18 cellular contexts compared by ENCODE assay signal in the genomic region with DNA sequence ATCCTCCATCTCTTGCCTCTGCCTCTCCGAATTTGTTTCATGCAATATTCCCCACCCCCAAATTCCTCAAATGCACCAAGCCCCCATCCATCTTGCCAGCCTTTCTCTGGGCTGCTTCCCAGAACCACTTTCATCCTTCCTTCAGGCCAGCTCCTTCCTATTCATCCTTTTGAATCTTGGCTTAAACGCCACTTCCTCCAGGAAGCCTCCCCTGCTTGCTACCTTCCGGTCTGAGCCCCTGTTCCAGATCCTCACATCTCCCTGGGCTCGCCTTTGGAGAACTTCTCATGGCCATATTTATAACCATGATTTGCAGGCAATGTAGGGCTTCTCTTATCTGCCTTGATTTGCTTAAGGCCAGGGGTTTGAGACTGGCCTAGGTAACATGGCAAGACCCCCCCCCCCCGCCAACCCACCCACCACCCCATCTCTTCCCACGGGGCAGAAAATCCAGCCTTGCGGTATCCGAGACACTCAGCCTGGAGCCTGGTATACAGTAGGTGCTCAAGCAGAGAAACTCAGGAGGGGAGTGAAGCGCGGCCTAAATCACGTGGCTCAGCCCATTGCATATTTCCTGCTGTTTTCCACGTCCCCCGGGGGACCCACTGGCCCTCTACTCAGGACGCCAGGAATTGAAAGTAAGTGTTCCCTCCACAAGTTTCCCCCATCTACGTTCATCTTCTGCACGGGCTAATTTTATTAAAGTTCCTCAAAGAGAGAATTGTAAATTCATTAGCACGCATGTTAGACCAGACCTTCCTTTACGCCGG.
DNase-seq lines count a peak whose midpoint lies in the region; ATAC-seq and TF ChIP-seq lines count a peak whose summit lies in the region.
"Had no signal": no experiment of that assay in that cellular context is flagged by ENCODE, and none has a peak within 500 bp of the region (broad histone marks: within the 10 kb centered on the region; RNA-seq: fewer than 3 reads in every experiment).

No MANE protein-coding gene starts in this region.

- no peak overlapping the region for H2AK5ac ChIP-seq in IMR-90 (ENCODE audit: low read depth, low read length)

- H3F3A ChIP-seq in SK-N-SH (replicated peaks; ENCODE audit: insufficient read depth): no peaks in the 10 kb centered on the region
- H3F3A ChIP-seq in MM.1S (ENCODE audit: insufficient read depth, low read length): no peaks in the 10 kb centered on the region

- intact Hi-C loops in IMR-90 (cut with micrococcal nuclease): no loop called here

- H3K4me2 ChIP-seq in SK-N-SH: no peak overlapping the region
- H3K4me2 ChIP-seq in IMR-90 (ENCODE audit: low read depth, low read length): no peak overlapping the region
- no peak overlapping the region for H3K4me2 ChIP-seq in fibroblast of lung (ENCODE audit: extremely low read depth, insufficient read depth, low read length)
- peak overlapping the region; percentile 50 for H3K4me2 ChIP-seq in osteoblast (ENCODE audit: insufficient read depth, low read length)
- H3K4me2 ChIP-seq in MM.1S (ENCODE audit: low read depth, low read length): no peak overlapping the region

- WGBS in SK-N-SH (ENCODE audit: low lambda C conversion rate): 67% methylated on average over 19 of the region's 19 CpGs
- 45% methylated on average over 5 of the region's 19 CpGs; no CpG with 5 or more reads in 1 of the 2 experiments for WGBS in IMR-90 (ENCODE audit: extremely low coverage in 2 of 2, insufficient read length in 1 of 2), 2 experiments

- in situ Hi-C loops in IMR-90 (cut with MboI; ENCODE audit: low sequenced_read_pairs): no loop called here

- no peaks in the 10 kb centered on the region for H3K79me1 ChIP-seq in IMR-90 (ENCODE audit: low read depth in 1 of 2, low read length in 2 of 2)

- H3K18ac ChIP-seq in IMR-90 (ENCODE audit: low read depth, low read length): no peak overlapping the region

- H3K79me2 ChIP-seq in SK-N-SH (ENCODE audit: insufficient read depth) (no peaks in the 10 kb centered on the region), fibroblast of lung (ENCODE audit: control insufficient read depth, insufficient read depth, low read length) (no peaks in the 10 kb centered on the region), osteoblast (ENCODE audit: insufficient read depth, low read length) (no peaks in the 10 kb centered on the region), MM.1S (ENCODE audit: low read length) (no peaks in the 10 kb centered on the region)

- H3K14ac ChIP-seq in IMR-90 (replicated peaks; ENCODE audit: low read depth, low read length): 0 out of 2 replicates have a peak overlapping the region, but pooled peaks have one; percentile 19

- no peak overlapping the region for H3K27ac Mint-ChIP-seq in activated T-cell treated with anti-CD3 and anti-CD28 coated beads, Interleukin-2, amount 50 U/mL, for 72 hours
- H3K27ac Mint-ChIP-seq: CD8-positive, alpha-beta T cell had no signal

- no peak overlapping the region for H3K56ac ChIP-seq in IMR-90 (ENCODE audit: extremely low read depth, insufficient read depth, low read length)

- H3K4ac ChIP-seq in IMR-90 (ENCODE audit: low read depth, low read length): no peak overlapping the region

- DNase-seq in SK-N-SH (no peak), IMR-90 (no peak), fibroblast of lung (ENCODE audit: low read depth in 2 of 2) (no peak), osteoblast (ENCODE audit: insufficient read length, low spot score, missing footprints) (peak; percentile 58), NCI-H748 (lab: John Stamatoyannopoulos, UW; ENCODE audit: unreplicated experiment) (no peak), MM.1S (no peak)
- DNase-seq in activated T-cell treated with anti-CD3 and anti-CD28 coated beads, Interleukin-2, amount 50 U/mL, for 72 hours: no peak
- DNase-seq: ACHN; CD8-positive, alpha-beta T cell; COR-L47; DMS153; DND-41; GDM1; GM23248 had no signal

- TF ChIP-seq CTCF in SK-N-SH (IDR thresholded peaks at IDR 0.05) (no peak), IMR-90 (conservative IDR thresholded peaks at IDR 0.05; ENCODE audit: low read depth, low read length) (no peak), fibroblast of lung (conservative IDR thresholded peaks at IDR 0.05 in 1 of 2, IDR thresholded peaks at IDR 0.05 in 1 of 2; ENCODE audit: low read depth in 1 of 2, low read length in 2 of 2) (no peak), osteoblast (IDR thresholded peaks at IDR 0.05; ENCODE audit: extremely low read depth, low read depth, low read length) (no peak), MM.1S (IDR thresholded peaks at IDR 0.05; ENCODE audit: low read length) (no peak)

- CTCF ChIA-PET in SK-N-SH (lab: Yijun Ruan, JAX) (interaction anchor here (1.1 kb wide), 1 partner anchor 140 kb away, joined by 3 read pairs; no protein-coding TSS in a partner anchor), IMR-90 (lab: Yijun Ruan, JAX) (no interaction called here)

- H4K8ac ChIP-seq in IMR-90 (ENCODE audit: low read depth in 2 of 2, low read length in 2 of 2): no peak overlapping the region

- H3K4me1 ChIP-seq in SK-N-SH (ENCODE audit: control insufficient read depth in 1 of 2, insufficient read depth in 2 of 2, low read depth in 1 of 2, low read length in 1 of 2): peaks cover 0 to 10% of the 10 kb centered on the region in 2 experiments; a peak in 1 of 4 replicates
- H3K4me1 ChIP-seq in IMR-90 (ENCODE audit: control insufficient read depth, insufficient read depth, low read length): peaks cover 2% of the 10 kb centered on the region; the same call in 1 of the 2 replicates
- H3K4me1 ChIP-seq in fibroblast of lung (ENCODE audit: control insufficient read depth, extremely low read depth, insufficient read depth, low read length): peaks cover 3% of the 10 kb centered on the region
- peaks cover 4% of the 10 kb centered on the region for H3K4me1 ChIP-seq in osteoblast (ENCODE audit: insufficient read depth, low read length)
- H3K4me1 ChIP-seq in MM.1S (ENCODE audit: low read length): no peaks in the 10 kb centered on the region

- TF ChIP-seq EP300 in SK-N-SH (IDR thresholded peaks at IDR 0.05; ENCODE audit: borderline replicate concordance in 1 of 2, low read depth in 1 of 2, low read length in 1 of 2): no peak

- no peaks in the 10 kb centered on the region for H3K27me3 ChIP-seq in SK-N-SH (ENCODE audit: insufficient read depth)
- no peaks in the 10 kb centered on the region; the same call in 1 of the 2 replicates for H3K27me3 ChIP-seq in IMR-90 (ENCODE audit: control insufficient read depth, insufficient read depth, low read length)
- no peaks in the 10 kb centered on the region for H3K27me3 ChIP-seq in fibroblast of lung (ENCODE audit: control insufficient read depth, insufficient read depth, low read length)
- no peaks in the 10 kb centered on the region for H3K27me3 ChIP-seq in osteoblast (ENCODE audit: insufficient read depth, low read length)
- peaks cover 87% of the 10 kb centered on the region for H3K27me3 ChIP-seq in MM.1S (replicated peaks; ENCODE audit: insufficient read depth, low read length)

- H2BK20ac ChIP-seq in IMR-90 (ENCODE audit: low read depth, low read length): no peak overlapping the region

- no peak overlapping the region for H2BK120ac ChIP-seq in IMR-90 (ENCODE audit: low read depth, low read length)

- H3K27me3 Mint-ChIP-seq in activated T-cell treated with anti-CD3 and anti-CD28 coated beads, Interleukin-2, amount 50 U/mL, for 72 hours (ENCODE audit: low read depth): no peaks in the 10 kb centered on the region

- no peak overlapping the region for H3K4me3 Mint-ChIP-seq in activated T-cell treated with anti-CD3 and anti-CD28 coated beads, Interleukin-2, amount 50 U/mL, for 72 hours
- H3K4me3 Mint-ChIP-seq: CD14-positive monocyte; CD8-positive, alpha-beta T cell had no signal

- H4K20me1 ChIP-seq in SK-N-SH (ENCODE audit: insufficient read depth): no peaks in the 10 kb centered on the region
- no peaks in the 10 kb centered on the region for H4K20me1 ChIP-seq in IMR-90 (ENCODE audit: insufficient read depth, low read length)
- no peaks in the 10 kb centered on the region for H4K20me1 ChIP-seq in fibroblast of lung (ENCODE audit: control insufficient read depth, extremely low read depth, insufficient read depth, low read length)
- H4K20me1 ChIP-seq in osteoblast (ENCODE audit: insufficient read depth, low read length): no peaks in the 10 kb centered on the region
- H4K20me1 ChIP-seq in MM.1S (ENCODE audit: insufficient read depth, low read length): no peaks in the 10 kb centered on the region

- BruUV-seq in IMR-90 (replicated peaks; lab: Mats Ljungman, UMichigan): no TSS peak

- H3K4me3 ChIP-seq in SK-N-SH (ENCODE audit: low read depth in 2 of 2, low read length in 1 of 2) (no peak overlapping the region), IMR-90 (ENCODE audit: insufficient read depth, low read depth, low read length) (no peak overlapping the region), fibroblast of lung (replicated peaks in 1 of 4; ENCODE audit: control extremely low read depth in 1 of 4, insufficient read depth in 1 of 4, low read depth in 3 of 4, low read length in 4 of 4) (no peak overlapping the region), osteoblast (ENCODE audit: insufficient read depth, low read length) (peak overlapping the region; percentile 10), MM.1S (ENCODE audit: low read length) (no peak overlapping the region)
- H3K4me3 ChIP-seq: GM23248 had no signal

- TF ChIP-seq RAD21 in SK-N-SH (IDR thresholded peaks at IDR 0.05; ENCODE audit: low read length) (no peak), IMR-90 (IDR thresholded peaks at IDR 0.05; ENCODE audit: low read length) (no peak)

- H3K9ac ChIP-seq in SK-N-SH (no peak overlapping the region), IMR-90 (ENCODE audit: low read depth, low read length) (no peak overlapping the region), fibroblast of lung (ENCODE audit: insufficient read depth, low read length) (no peak overlapping the region), MM.1S (ENCODE audit: low read length) (no peak overlapping the region)
- H3K9ac ChIP-seq: GM23248 had no signal

- dilution Hi-C loops in IMR-90 (cut with HindIII; ENCODE audit: low sequenced_read_pairs, unreplicated experiment): no loop called here

- no peak overlapping the region for H3K23ac ChIP-seq in IMR-90 (ENCODE audit: low read depth, low read length)

- ATAC-seq in SK-N-SH treated with all-trans-retinoic acid at 6 μM for 48 hours (no peak), IMR-90 (ENCODE audit: low read depth) (no peak)
- no peak for ATAC-seq in activated T-cell treated with anti-CD3 and anti-CD28 coated beads, Interleukin-2, amount 50 U/mL, for 72 hours (replicated peaks in 1 of 2)
- ATAC-seq: CD8-positive, alpha-beta T cell; HCT116 had no signal

- no peak overlapping the region for H2BK5ac ChIP-seq in IMR-90 (ENCODE audit: low read depth, low read length, poor library complexity, severe bottlenecking)

- H2BK15ac ChIP-seq in IMR-90 (ENCODE audit: low read depth, low read length): no peak overlapping the region

- H3K9me3 ChIP-seq in SK-N-SH (no peaks in the 10 kb centered on the region), IMR-90 (ENCODE audit: control insufficient read depth, insufficient read depth, low read length) (no peaks in the 10 kb centered on the region), fibroblast of lung (ENCODE audit: control insufficient read depth, insufficient read depth, low read depth, low read length) (no peaks in the 10 kb centered on the region), osteoblast (ENCODE audit: low read depth, low read length) (no peaks in the 10 kb centered on the region), MM.1S (replicated peaks; ENCODE audit: insufficient read depth, low read length) (no peaks in the 10 kb centered on the region)

- H3K9me3 Mint-ChIP-seq in activated T-cell treated with anti-CD3 and anti-CD28 coated beads, Interleukin-2, amount 50 U/mL, for 72 hours: no peaks in the 10 kb centered on the region
- H3K9me3 Mint-ChIP-seq: CD8-positive, alpha-beta T cell had no signal

- H3K9me1 ChIP-seq in IMR-90 (ENCODE audit: insufficient read depth, low read length): no peaks in the 10 kb centered on the region

- no peak overlapping the region for H4K91ac ChIP-seq in IMR-90 (ENCODE audit: insufficient read depth, low read depth, low read length)

- no peak overlapping the region for H2AK9ac ChIP-seq in IMR-90 (replicated peaks; ENCODE audit: low read depth, low read length, poor library complexity)

- POLR2A ChIA-PET in SK-N-SH (lab: Yijun Ruan, JAX): interaction anchor here (0.9 kb wide), 1 partner anchor 9 kb away, joined by 3 read pairs; no protein-coding TSS in a partner anchor
- POLR2A ChIA-PET in IMR-90 (lab: Charles Lee; ENCODE audit: unreplicated experiment): no interaction called here

- no peak overlapping the region for H4K5ac ChIP-seq in IMR-90 (ENCODE audit: low read depth, low read length)

- H3K27ac ChIP-seq in SK-N-SH (ENCODE audit: low read depth in 2 of 2, low read length in 1 of 2) (no peak overlapping the region), IMR-90 (ENCODE audit: insufficient read depth, low read length) (no peak overlapping the region), fibroblast of lung (ENCODE audit: insufficient read depth, low read length) (no peak overlapping the region), osteoblast (ENCODE audit: low read depth, low read length) (no peak overlapping the region), MM.1S (ENCODE audit: low read length) (no peak overlapping the region)
- H3K27ac ChIP-seq: 22Rv1, GM23248 had no signal

- no peaks in the 10 kb centered on the region for H3K36me3 ChIP-seq in SK-N-SH (replicated peaks in 1 of 2; ENCODE audit: control insufficient read depth in 1 of 2, insufficient read depth in 2 of 2, low read length in 1 of 2)
- H3K36me3 ChIP-seq in IMR-90 (ENCODE audit: control insufficient read depth, insufficient read depth, low read length): no peaks in the 10 kb centered on the region
- no peaks in the 10 kb centered on the region for H3K36me3 ChIP-seq in fibroblast of lung (ENCODE audit: control insufficient read depth, insufficient read depth, low read length)
- no peaks in the 10 kb centered on the region for H3K36me3 ChIP-seq in osteoblast (ENCODE audit: insufficient read depth, low read length)
- no peaks in the 10 kb centered on the region for H3K36me3 ChIP-seq in MM.1S (replicated peaks; ENCODE audit: insufficient read depth, low read length)

- H3K36me3 Mint-ChIP-seq in activated T-cell treated with anti-CD3 and anti-CD28 coated beads, Interleukin-2, amount 50 U/mL, for 72 hours (ENCODE audit: insufficient read depth in 2 of 2): no peaks in the 10 kb centered on the region
- H3K36me3 Mint-ChIP-seq: CD14-positive monocyte; CD8-positive, alpha-beta T cell had no signal

- no peaks in the 10 kb centered on the region for H3K4me1 Mint-ChIP-seq in activated T-cell treated with anti-CD3 and anti-CD28 coated beads, Interleukin-2, amount 50 U/mL, for 72 hours (ENCODE audit: low read depth)

- H3K9me2 ChIP-seq in SK-N-SH (no peaks in the 10 kb centered on the region), MM.1S (replicated peaks; ENCODE audit: insufficient read depth, low read length) (no peaks in the 10 kb centered on the region)

- H2AFZ ChIP-seq in SK-N-SH (ENCODE audit: low read depth): 0 out of 2 replicates have a peak overlapping the region, but pooled peaks have one; percentile 9
- H2AFZ ChIP-seq in IMR-90 (replicated peaks; ENCODE audit: low read length, poor library complexity): no peak overlapping the region
- peak overlapping the region; percentile 14 for H2AFZ ChIP-seq in fibroblast of lung (ENCODE audit: low read length)
- peak overlapping the region; percentile 42 for H2AFZ ChIP-seq in osteoblast (ENCODE audit: low read length)
- H2AFZ ChIP-seq in MM.1S (ENCODE audit: low read length): no peak overlapping the region
- H2AFZ ChIP-seq: GM23248 had no signal

- TF ChIP-seq POLR2A in IMR-90 (IDR thresholded peaks at IDR 0.05; ENCODE audit: low read depth, low read length): no peak

Comparison
In these comparisons a context has a peak if more than half of its experiments do, and no peak if none do; other contexts are left out.
1. H2AFZ ChIP-seq: peak in SK-N-SH (single experiment), fibroblast of lung (single experiment) and osteoblast (single experiment); none in IMR-90 (single experiment) and MM.1S (single experiment).